In the genomic region with DNA sequence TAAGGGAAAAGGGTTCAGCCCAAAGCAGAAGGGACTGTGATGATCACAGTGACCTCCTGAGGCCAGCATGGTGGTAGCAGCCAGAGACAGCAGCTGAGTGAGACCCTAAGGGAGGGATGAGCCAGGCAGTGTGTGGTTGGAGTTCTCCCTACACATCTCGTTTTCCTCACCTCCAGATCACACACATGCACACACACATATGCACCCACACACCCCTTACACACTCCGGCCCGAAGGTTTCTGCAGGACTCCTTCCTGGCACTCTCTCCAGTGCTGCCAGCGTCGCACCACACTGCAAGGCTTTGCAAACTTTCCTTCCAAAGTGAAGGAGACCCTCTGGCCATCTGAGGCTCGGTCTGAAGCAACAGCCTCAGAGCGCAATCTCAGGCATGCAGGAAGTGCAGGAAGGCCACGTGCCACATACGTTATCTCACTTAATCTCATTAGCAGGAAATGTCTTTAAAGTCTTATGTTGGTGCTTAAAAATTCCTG, we compare ENCODE assay signal across 10 cellular contexts. TPM values are rescaled to one million over a fixed set of nuclear protein-coding genes. Genes with fewer than 3 reads are reported as not detected.
DNase-seq lines count a peak whose midpoint lies in the region; ATAC-seq and TF ChIP-seq lines count a peak whose summit lies in the region.
"Had no signal": no experiment of that assay in that cellular context is flagged by ENCODE, and none has a peak within 500 bp of the region (broad histone marks: within the 10 kb centered on the region; RNA-seq: fewer than 3 reads in every experiment).

No MANE protein-coding gene starts in this region.

- no peak for ATAC-seq in HG02642 (IDR thresholded peaks at IDR 0.05; ENCODE audit: poor library complexity, unreplicated experiment)

- no peak overlapping the region for H3K27ac Mint-ChIP-seq in chondrocyte (ENCODE audit: unreplicated experiment)

- TF ChIP-seq EP300 in neural cell (conservative IDR thresholded peaks at IDR 0.05; ENCODE audit: poor library complexity, severe bottlenecking) = no peak

- H3K4me3 Mint-ChIP-seq in chondrocyte (ENCODE audit: unreplicated experiment) = no peak overlapping the region

- H3K9me3 Mint-ChIP-seq in chondrocyte (ENCODE audit: low read depth) = no peaks in the 10 kb centered on the region

- no peaks in the 10 kb centered on the region for H3K79me2 ChIP-seq in neural cell (replicated peaks; ENCODE audit: insufficient read depth, low read length)

- no peaks in the 10 kb centered on the region for H3K9me3 ChIP-seq in neural cell (ENCODE audit: low read length)

- peaks cover 1% of the 10 kb centered on the region for H3K27me3 Mint-ChIP-seq in chondrocyte (ENCODE audit: low read depth)

- no peak for TF ChIP-seq POLR2A in NB4 (IDR thresholded peaks at IDR 0.05; ENCODE audit: extremely low read depth, insufficient read length)

- peak; percentile 56 for TF ChIP-seq CTCF in NB4 (IDR thresholded peaks at IDR 0.05; ENCODE audit: low read depth, low read length)
- TF ChIP-seq CTCF in chondrocyte (IDR thresholded peaks at IDR 0.05) = peak; percentile 51
- peak; percentile 44 for TF ChIP-seq CTCF in neural cell (IDR thresholded peaks at IDR 0.05; ENCODE audit: poor library complexity, severe bottlenecking)

- H3K4me3 ChIP-seq in NB4 (ENCODE audit: low read depth, low read length) = no peak overlapping the region
- H3K4me3 ChIP-seq in neural cell (ENCODE audit: low read length) = no peak overlapping the region

- no peaks in the 10 kb centered on the region for H4K20me1 ChIP-seq in neural cell (ENCODE audit: insufficient read depth)

- no peaks in the 10 kb centered on the region for H3K36me3 ChIP-seq in neural cell (ENCODE audit: insufficient read depth, low read length)

- no peak overlapping the region for H3K4me2 ChIP-seq in neural cell (ENCODE audit: low read length)

- peaks cover 1% of the 10 kb centered on the region for H3K36me3 Mint-ChIP-seq in chondrocyte (ENCODE audit: low read depth)

- no peak overlapping the region for H3K9ac ChIP-seq in neural cell (ENCODE audit: low read length)

- no peaks in the 10 kb centered on the region for H3F3A ChIP-seq in neural cell (ENCODE audit: insufficient read depth, low read length, poor library complexity, severe bottlenecking)

- no peak overlapping the region for H3K27ac ChIP-seq in neural cell (ENCODE audit: low read length)

- H3K4me1 Mint-ChIP-seq in chondrocyte (ENCODE audit: low read depth) = peaks cover 8% of the 10 kb centered on the region

- DNase-seq in DMS 273 (lab: John Stamatoyannopoulos, UW; ENCODE audit: unreplicated experiment) = peak; percentile 21
- no peak for DNase-seq in DMS 273 treated with DMSO at 0.1 percent for 48 hours (lab: John Stamatoyannopoulos, UW)
- peak; percentile 65 for DNase-seq in NB4 (ENCODE audit: low read depth)
- peak; percentile 52 for DNase-seq in chondrocyte (ENCODE audit: low spot score)
- DNase-seq in stimulated activated CD4-positive, alpha-beta T cell treated with anti-CD3 and anti-CD28 coated beads, Interleukin-4, amount 100 ng/mL, for 1 hour = no peak
- DNase-seq in activated CD4-positive, alpha-beta T cell treated with anti-CD3 and anti-CD28 coated beads, Interleukin-2, amount 50 U/mL, for 4 hours = no peak
- DNase-seq: 8988T, NCI-H774 had no signal

- no peaks in the 10 kb centered on the region for H3K27me3 ChIP-seq in neural cell (ENCODE audit: insufficient read depth, low read depth, low read length)

- H2AFZ ChIP-seq in neural cell (ENCODE audit: low read depth, low read length) = no peak overlapping the region

- TF ChIP-seq RAD21 in neural cell (conservative IDR thresholded peaks at IDR 0.05) = peak; percentile 32

- no peaks in the 10 kb centered on the region for H3K9me2 ChIP-seq in neural cell (ENCODE audit: insufficient read depth, low read length)

TF ChIP-seq in neural cell, 6 proteins besides CTCF, POLR2A, EP300 and RAD21:
- TF ChIP-seq SMC3 (conservative IDR thresholded peaks at IDR 0.05; ENCODE audit: poor library complexity) (peak; percentile 31), MXI1 (conservative IDR thresholded peaks at IDR 0.05; ENCODE audit: poor library complexity, severe bottlenecking) (no peak)

RNA-seq across cellular contexts. Expression of gene TP53I11, which starts 26.9 kb away (rescaled TPM):
- 50.1 to 97.5 TPM (median 96.9 TPM) in 3 replicates for total RNA-seq in chondrocyte
- polyA plus RNA-seq in neural cell = 30.0 and 31.4 TPM in 2 replicates
- 50.4 and 59.5 TPM in 2 replicates for polyA minus RNA-seq in neural cell

Comparison
In these comparisons a context has a peak if more than half of its experiments do, and no peak if none do; other contexts are left out.
1. DNase-seq: peak in DMS 273 (single experiment), NB4 (single experiment) and chondrocyte (single experiment); none in DMS 273 treated with DMSO at 0.1 percent for 48 hours (single experiment), stimulated activated CD4-positive, alpha-beta T cell treated with anti-CD3 and anti-CD28 coated beads, Interleukin-4, amount 100 ng/mL, for 1 hour (single experiment) and activated CD4-positive, alpha-beta T cell treated with anti-CD3 and anti-CD28 coated beads, Interleukin-2, amount 50 U/mL, for 4 hours (0 of 2).
2. Peak in every context shown above with its lines, with median percentiles within 50 percentile points of each other: CTCF ChIP-seq.